In the genomic region with DNA sequence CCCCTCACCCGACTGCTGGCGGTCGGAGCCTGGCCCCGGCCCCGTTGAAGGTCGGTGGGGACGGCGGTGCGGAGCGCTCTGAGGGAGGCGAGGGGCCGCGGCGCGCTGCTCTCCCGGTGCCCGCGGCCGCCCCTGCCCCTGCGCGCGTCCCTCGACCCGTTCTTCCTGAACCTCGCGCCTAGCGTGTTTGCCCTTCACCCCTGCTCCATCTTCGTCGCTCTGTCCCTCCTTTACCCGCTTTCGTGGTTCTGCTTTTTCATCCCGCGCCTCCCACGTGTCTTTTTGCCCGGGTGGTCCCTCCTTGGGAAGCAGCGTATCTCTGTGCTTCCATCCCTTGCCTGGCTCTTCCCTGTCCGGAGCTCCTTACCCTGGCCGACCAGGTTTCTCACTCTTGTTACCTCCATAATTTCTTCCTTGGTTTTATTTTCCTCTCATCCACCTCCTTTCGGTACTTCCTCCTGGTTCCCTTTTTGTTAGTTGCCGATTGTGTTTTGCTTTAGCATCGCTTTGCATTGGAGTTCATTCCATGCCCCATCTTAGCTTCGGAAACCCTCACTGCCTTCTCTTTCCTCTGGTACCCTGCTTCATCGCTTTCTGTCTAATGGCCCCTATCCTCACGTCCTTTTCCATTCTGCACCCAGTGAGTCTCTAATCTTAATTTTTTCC, we compare ENCODE assay signal across 8 cellular contexts. TPM values are rescaled to one million over a fixed set of nuclear protein-coding genes. Genes with fewer than 3 reads are reported as not detected.
DNase-seq lines count a peak whose midpoint lies in the region; ATAC-seq and TF ChIP-seq lines count a peak whose summit lies in the region.

No MANE protein-coding gene starts in this region.

- H3K27me3 Mint-ChIP-seq in activated naive CD4-positive, alpha-beta T cell treated with anti-CD3 and anti-CD28 coated beads for 36 hours (ENCODE audit: low read depth), result no peaks in the 10 kb centered on the region

- H3K27me3 ChIP-seq in MM.1S (replicated peaks; ENCODE audit: insufficient read depth, low read length), result no peaks in the 10 kb centered on the region

- no peaks in the 10 kb centered on the region for H3K9me2 ChIP-seq in MM.1S (replicated peaks; ENCODE audit: insufficient read depth, low read length)

- peak overlapping the region; percentile 99 for H3K4me3 Mint-ChIP-seq in activated naive CD4-positive, alpha-beta T cell treated with anti-CD3 and anti-CD28 coated beads for 36 hours

- H3K27ac ChIP-seq in MM.1S (ENCODE audit: low read length), result peak overlapping the region; percentile 32; the same call in 1 of the 2 replicates

- H3F3A ChIP-seq in MM.1S (ENCODE audit: insufficient read depth, low read length), result peaks cover 12% of the 10 kb centered on the region

- H3K4me3 ChIP-seq in MM.1S (ENCODE audit: low read length), result peak overlapping the region; percentile 82

- no peak for ATAC-seq in GM21528 (IDR thresholded peaks at IDR 0.05; ENCODE audit: low FRiP score, unreplicated experiment)

- peak overlapping the region; percentile 79 for H3K4me2 ChIP-seq in MM.1S (ENCODE audit: low read depth, low read length)

- no peaks in the 10 kb centered on the region for H3K9me3 ChIP-seq in MM.1S (replicated peaks; ENCODE audit: insufficient read depth, low read length)

- no peaks in the 10 kb centered on the region for H3K36me3 ChIP-seq in MM.1S (replicated peaks; ENCODE audit: insufficient read depth, low read length)

- peak overlapping the region; percentile 87 for H2AFZ ChIP-seq in MM.1S (ENCODE audit: low read length)

- H3K9ac ChIP-seq in MM.1S (ENCODE audit: low read length), result peak overlapping the region; percentile 78

- no peaks in the 10 kb centered on the region for H3K9me3 Mint-ChIP-seq in activated naive CD4-positive, alpha-beta T cell treated with anti-CD3 and anti-CD28 coated beads for 36 hours

- peak overlapping the region; percentile 84 for H3K27ac Mint-ChIP-seq in activated naive CD4-positive, alpha-beta T cell treated with anti-CD3 and anti-CD28 coated beads for 36 hours

- DNase-seq in activated naive CD4-positive, alpha-beta T cell treated with anti-CD3 and anti-CD28 coated beads for 36 hours, result peak; percentile 26
- DNase-seq in activated naive CD4-positive, alpha-beta T cell treated with anti-CD3 and anti-CD28 coated beads, Interleukin-2, amount 50 U/mL, for 16 hours, result no peak
- peak; percentile 15 for DNase-seq in HCEC 1CT
- DNase-seq in MM.1S, result peak; percentile 21
- DNase-seq in activated T-helper 1 cell treated with Interleukin-2 at 50 U/mL for 16 hours (ENCODE audit: low read depth), result peak; percentile 4
- DNase-seq in globus pallidus (ENCODE audit: low spot score), result peak; percentile 37
- DNase-seq in occipital lobe (lab: John Stamatoyannopoulos, UW), result peak; percentile 12

- CTCF ChIA-PET in activated naive CD4-positive, alpha-beta T cell treated with anti-CD3 and anti-CD28 coated beads for 36 hours (lab: Charles Lee), result interaction anchor here (0.6 to 1.0 kb wide), 4 partner anchors 16 to 540 kb away, joined by 3 read pairs; no protein-coding TSS in a partner anchor

- peaks cover 16% of the 10 kb centered on the region for H3K4me1 Mint-ChIP-seq in activated naive CD4-positive, alpha-beta T cell treated with anti-CD3 and anti-CD28 coated beads for 36 hours (ENCODE audit: low read depth)

- peaks cover 9% of the 10 kb centered on the region; the same call in 1 of the 2 replicates for H3K4me1 ChIP-seq in MM.1S (ENCODE audit: low read length)

- no peak for TF ChIP-seq CTCF in MM.1S (IDR thresholded peaks at IDR 0.05; ENCODE audit: low read length)

- intact Hi-C loops in activated naive CD4-positive, alpha-beta T cell treated with anti-CD3 and anti-CD28 coated beads for 36 hours (cut with micrococcal nuclease), result loop anchor here (1.0 to 2.0 kb wide), 7 partner anchors 43 to 874 kb away; a partner anchor contains a TSS

- H4K20me1 ChIP-seq in MM.1S (ENCODE audit: insufficient read depth, low read length), result no peaks in the 10 kb centered on the region

- H3K79me2 ChIP-seq in MM.1S (ENCODE audit: low read length), result peaks cover 38% of the 10 kb centered on the region

- H3K36me3 Mint-ChIP-seq in activated naive CD4-positive, alpha-beta T cell treated with anti-CD3 and anti-CD28 coated beads for 36 hours (ENCODE audit: low read depth), result peaks cover 9% of the 10 kb centered on the region

RNA-seq across cellular contexts. Expression of a gene that starts 0.7 kb away (rescaled TPM):
- 10 to 100 TPM; 11.5 to 11.9 TPM for total RNA-seq in activated naive CD4-positive, alpha-beta T cell treated with anti-CD3 and anti-CD28 coated beads for 36 hours
- total RNA-seq in occipital lobe, result 161 TPM

Comparison
In these comparisons a context has a peak if more than half of its experiments do, and no peak if none do; other contexts are left out.
1. RNA of a gene that starts 0.7 kb away (total RNA-seq): 161 TPM in occipital lobe (single experiment); 11.5 to 11.9 TPM in activated naive CD4-positive, alpha-beta T cell treated with anti-CD3 and anti-CD28 coated beads for 36 hours; every median in the first group is over 10 times any median in the second.